ENCODE assay signal across 12 cellular contexts in genomic region chr7:67422601-67423000, GRCh38.
"Had no signal": no experiment of that assay in that cellular context is flagged by ENCODE, and none has a peak within 500 bp of the region (broad histone marks: within the 10 kb centered on the region; RNA-seq: fewer than 3 reads in every experiment).

No MANE protein-coding gene starts in this region.

- ATAC-seq: HepG2, T-cell had no signal

- H3K4me1 Mint-ChIP-seq: T-cell had no signal

- DNase-seq: IMR-90, Kasumi-1, MM.1S, NCI-H1436 treated with DMSO at 0.1 percent for 48 hours, NCI-H2107, NCI-H226, NCI-H510A, Right ventricle myocardium superior, SW 1271, T-cell had no signal

- H3K36me3 Mint-ChIP-seq: T-cell had no signal

- H3K27ac Mint-ChIP-seq: T-cell; T-helper 1 cell treated with Interleukin-12 subunit alpha and Interleukin-12 subunit beta and Interleukin-4 antibody, amounts not matched to agents 30 μg/mL and 1 μg/mL, for 36 hours had no signal

- H3K4me3 Mint-ChIP-seq: T-cell; T-helper 1 cell treated with Interleukin-12 subunit alpha and Interleukin-12 subunit beta and Interleukin-4 antibody, amounts not matched to agents 30 μg/mL and 1 μg/mL, for 36 hours had no signal
